Comparison of ENCODE assay signal across 12 cellular contexts in genomic region chr11:105181100-105181499, GRCh38. TPM values are rescaled to one million over a fixed set of nuclear protein-coding genes. Genes with fewer than 3 reads are reported as not detected.
A peak's percentile ranks its signal among the peaks of the same experiment; 100 is the strongest.
DNase-seq lines count a peak whose midpoint lies in the region; ATAC-seq and TF ChIP-seq lines count a peak whose summit lies in the region.
"Had no signal": no experiment of that assay in that cellular context is flagged by ENCODE, and none has a peak within 500 bp of the region (broad histone marks: within the 10 kb centered on the region; RNA-seq: fewer than 3 reads in every experiment).

No MANE protein-coding gene starts in this region.

- H3K4me3 Mint-ChIP-seq in mesothelial cell of epicardium (no peak overlapping the region), immature natural killer cell (no peak overlapping the region)
- H3K4me3 Mint-ChIP-seq: activated T-cell treated with anti-CD3 and anti-CD28 coated beads, Interleukin-2, amount 50 U/mL, for 4 hours; memory B cell had no signal

- no peaks in the 10 kb centered on the region for H3K36me3 Mint-ChIP-seq in mesothelial cell of epicardium
- H3K36me3 Mint-ChIP-seq in immature natural killer cell: no peaks in the 10 kb centered on the region
- H3K36me3 Mint-ChIP-seq: memory B cell had no signal

- DNase-seq in COLO829 (ENCODE audit: low spot score) (peak; percentile 46), NCI-H446 treated with DMSO at 0.1 percent for 48 hours (lab: John Stamatoyannopoulos, UW) (peak; percentile 70), brain pericyte (ENCODE audit: low read depth, low spot score) (peak; percentile 5), mesothelial cell of epicardium (ENCODE audit: low spot score in 2 of 2, unreplicated experiment in 2 of 2) (no peak), superior temporal gyrus (ENCODE audit: extremely low spot score) (no peak), immature natural killer cell (no peak)
- DNase-seq: activated T-cell treated with anti-CD3 and anti-CD28 coated beads, Interleukin-2, amount 50 U/mL, for 4 hours; T-helper 1 cell had no signal

- ATAC-seq in GM18498 (IDR thresholded peaks at IDR 0.05; ENCODE audit: unreplicated experiment) (no peak), HG03457 (IDR thresholded peaks at IDR 0.05; ENCODE audit: unreplicated experiment) (no peak)
- ATAC-seq: activated T-cell treated with anti-CD3 and anti-CD28 coated beads, Interleukin-2, amount 50 U/mL, for 4 hours had no signal

- no peak for TF ChIP-seq CTCF in mesothelial cell of epicardium (IDR thresholded peaks at IDR 0.05; ENCODE audit: unreplicated experiment)

- H3K27me3 Mint-ChIP-seq in mesothelial cell of epicardium (ENCODE audit: low read depth) (no peaks in the 10 kb centered on the region), immature natural killer cell (ENCODE audit: low read depth in 3 of 3) (peaks cover 0 to 3% (median 0%) of the 10 kb centered on the region in 3 donors)

- H3K4me1 Mint-ChIP-seq in mesothelial cell of epicardium: peaks cover 40% of the 10 kb centered on the region
- no peaks in the 10 kb centered on the region for H3K4me1 Mint-ChIP-seq in immature natural killer cell
- H3K4me1 Mint-ChIP-seq: memory B cell had no signal

- H3K9me3 Mint-ChIP-seq in mesothelial cell of epicardium (no peaks in the 10 kb centered on the region), immature natural killer cell (no peaks in the 10 kb centered on the region)
- H3K9me3 Mint-ChIP-seq: activated T-cell treated with anti-CD3 and anti-CD28 coated beads, Interleukin-2, amount 50 U/mL, for 4 hours; memory B cell had no signal

- H3K27ac Mint-ChIP-seq in mesothelial cell of epicardium (peak overlapping the region; percentile 81), immature natural killer cell (no peak overlapping the region)
- H3K27ac Mint-ChIP-seq: memory B cell had no signal

RNA-seq across cellular contexts. Expression of gene CARD18, which starts 41.5 kb away (rescaled TPM):
- total RNA-seq in mesothelial cell of epicardium: not detected in 3 replicates
- not detected for polyA plus RNA-seq in immature natural killer cell
- total RNA-seq: activated T-cell treated with anti-CD3 and anti-CD28 coated beads, Interleukin-2, amount 50 U/mL, for 4 hours; temporal lobe had no signal

Comparison
In these comparisons a context has a peak if more than half of its experiments do, and no peak if none do; other contexts are left out.
1. DNase-seq: peak in COLO829 (single experiment), NCI-H446 treated with DMSO at 0.1 percent for 48 hours (single experiment) and brain pericyte (single experiment); none in mesothelial cell of epicardium (0 of 2), superior temporal gyrus (single experiment) and immature natural killer cell (0 of 3).